ENCODE assay signal across 31 cellular contexts in genomic region chr10:77879710-77880109, GRCh38. TPM values are rescaled to one million over a fixed set of nuclear protein-coding genes. Genes with fewer than 3 reads are reported as not detected.
DNase-seq lines count a peak whose midpoint lies in the region; ATAC-seq and TF ChIP-seq lines count a peak whose summit lies in the region.
"Had no signal": no experiment of that assay in that cellular context is flagged by ENCODE, and none has a peak within 500 bp of the region (broad histone marks: within the 10 kb centered on the region; RNA-seq: fewer than 3 reads in every experiment).

No MANE protein-coding gene starts in this region.

- WGBS in endodermal cell (ENCODE audit: insufficient coverage in 1 of 2, insufficient read length in 1 of 2), 2 experiments = 81 to 82% methylated on average over 3 of the region's 3 CpGs

- H3K4me3 ChIP-seq in RWPE2 (ENCODE audit: severe bottlenecking) (no peak overlapping the region), endodermal cell (ENCODE audit: low read length) (no peak overlapping the region)
- H3K4me3 ChIP-seq: BLaER1 treated with 17β-estradiol and CSF1 and Interleukin-3, amounts not matched to agents 10 nM and 100 nM; lung; prostate gland; uterus had no signal

- peaks cover 42% of the 10 kb centered on the region for H3K4me1 Mint-ChIP-seq in endodermal cell
- peaks cover 33% of the 10 kb centered on the region for H3K4me1 Mint-ChIP-seq in progenitor cell of endocrine pancreas (ENCODE audit: low read depth)
- peaks cover 3% of the 10 kb centered on the region for H3K4me1 Mint-ChIP-seq in activated naive CD4-positive, alpha-beta T cell treated with anti-CD3 and anti-CD28 coated beads, Interleukin-2, amount 10 ng/mL, durations not matched to agents 7 days and 5 days

- ATAC-seq in RWPE2 (ENCODE audit: low read depth) (no peak), GM18870 (IDR thresholded peaks at IDR 0.05; ENCODE audit: unreplicated experiment) (no peak)
- ATAC-seq: activated T-cell treated with anti-CD3 and anti-CD28 coated beads, Interleukin-2, amount 50 U/mL, for 72 hours had no signal

- H3K9ac ChIP-seq in endodermal cell (ENCODE audit: extremely low read depth, low read length, poor library complexity, severe bottlenecking) = no peak overlapping the region
- H3K9ac ChIP-seq: BLaER1 treated with 17β-estradiol and CSF1 and Interleukin-3, amounts not matched to agents 10 nM and 100 nM had no signal

- no peak overlapping the region for H3K4me3 Mint-ChIP-seq in endodermal cell
- H3K4me3 Mint-ChIP-seq in progenitor cell of endocrine pancreas (ENCODE audit: low read depth) = no peak overlapping the region
- H3K4me3 Mint-ChIP-seq in activated naive CD4-positive, alpha-beta T cell treated with anti-CD3 and anti-CD28 coated beads, Interleukin-2, amount 10 ng/mL, durations not matched to agents 7 days and 5 days = no peak overlapping the region
- H3K4me3 Mint-ChIP-seq: activated CD4-positive, alpha-beta T cell treated with anti-CD3 and anti-CD28 coated beads, Interleukin-2, amount 10 ng/mL, durations not matched to agents 7 days and 5 days; activated naive CD4-positive, alpha-beta T cell treated with anti-CD3 and anti-CD28 coated beads for 36 hours; activated T-cell treated with anti-CD3 and anti-CD28 coated beads, Interleukin-2, amount 50 U/mL, for 72 hours; nephron progenitor cell had no signal

- CTCF ChIA-PET in activated naive CD4-positive, alpha-beta T cell treated with anti-CD3 and anti-CD28 coated beads, Interleukin-2, amount 10 ng/mL, durations not matched to agents 7 days and 5 days (lab: Charles Lee) = no interaction called here

- H3K27ac Mint-ChIP-seq in endodermal cell (peak overlapping the region; percentile 10), progenitor cell of endocrine pancreas (peak overlapping the region; percentile 32)
- no peak overlapping the region for H3K27ac Mint-ChIP-seq in activated naive CD4-positive, alpha-beta T cell treated with anti-CD3 and anti-CD28 coated beads, Interleukin-2, amount 10 ng/mL, durations not matched to agents 7 days and 5 days
- H3K27ac Mint-ChIP-seq: activated CD4-positive, alpha-beta T cell treated with anti-CD3 and anti-CD28 coated beads, Interleukin-2, amount 10 ng/mL, durations not matched to agents 7 days and 5 days; activated naive CD4-positive, alpha-beta T cell treated with anti-CD3 and anti-CD28 coated beads for 36 hours; activated T-cell treated with anti-CD3 and anti-CD28 coated beads, Interleukin-2, amount 50 U/mL, for 72 hours had no signal

- H3K36me3 ChIP-seq in RWPE2 (ENCODE audit: low read depth) = peaks cover 8% of the 10 kb centered on the region
- H3K36me3 ChIP-seq in endodermal cell (ENCODE audit: control insufficient read depth, insufficient read depth, low read length) = peaks cover 15% of the 10 kb centered on the region
- H3K36me3 ChIP-seq: prostate gland, uterus had no signal

- no peaks in the 10 kb centered on the region for H3K27me3 ChIP-seq in RWPE2 (ENCODE audit: insufficient read depth, poor library complexity, severe bottlenecking)
- no peaks in the 10 kb centered on the region for H3K27me3 ChIP-seq in endodermal cell (ENCODE audit: control insufficient read depth, insufficient read depth, low read length, poor library complexity, severe bottlenecking)
- H3K27me3 ChIP-seq: BLaER1 treated with 17β-estradiol and CSF1 and Interleukin-3, amounts not matched to agents 10 nM and 100 nM; uterus had no signal

- H3K4me1 ChIP-seq in RWPE2 (ENCODE audit: insufficient read depth, poor library complexity, severe bottlenecking) (peaks cover 22% of the 10 kb centered on the region), endodermal cell (ENCODE audit: control insufficient read depth, insufficient read depth, low read length) (peaks cover 13% of the 10 kb centered on the region)

- H3K27ac ChIP-seq in RWPE2 (ENCODE audit: poor library complexity, severe bottlenecking) = peak overlapping the region; percentile 55
- H3K27ac ChIP-seq in endodermal cell (ENCODE audit: low read depth, low read length) = peak overlapping the region; percentile 53
- H3K27ac ChIP-seq: BLaER1 treated with 17β-estradiol and CSF1 and Interleukin-3, amounts not matched to agents 10 nM and 100 nM; uterus had no signal

- no peak for TF ChIP-seq CTCF in RWPE2 (IDR thresholded peaks at IDR 0.05; ENCODE audit: poor library complexity, severe bottlenecking)
- no peak for TF ChIP-seq CTCF in endodermal cell (conservative IDR thresholded peaks at IDR 0.05)
- TF ChIP-seq CTCF in progenitor cell of endocrine pancreas (IDR thresholded peaks at IDR 0.05; ENCODE audit: unreplicated experiment) = no peak

- no peaks in the 10 kb centered on the region for H3K9me3 Mint-ChIP-seq in endodermal cell
- no peaks in the 10 kb centered on the region for H3K9me3 Mint-ChIP-seq in progenitor cell of endocrine pancreas (ENCODE audit: low read depth)
- H3K9me3 Mint-ChIP-seq in activated naive CD4-positive, alpha-beta T cell treated with anti-CD3 and anti-CD28 coated beads, Interleukin-2, amount 10 ng/mL, durations not matched to agents 7 days and 5 days = no peaks in the 10 kb centered on the region
- H3K9me3 Mint-ChIP-seq: activated CD4-positive, alpha-beta T cell treated with anti-CD3 and anti-CD28 coated beads, Interleukin-2, amount 10 ng/mL, durations not matched to agents 7 days and 5 days; activated naive CD4-positive, alpha-beta T cell treated with anti-CD3 and anti-CD28 coated beads for 36 hours; activated T-cell treated with anti-CD3 and anti-CD28 coated beads, Interleukin-2, amount 50 U/mL, for 72 hours; IgD-negative memory B cell; nephron progenitor cell had no signal

- DNase-seq in NCI-H1694 treated with DMSO at 0.1 percent for 48 hours (lab: John Stamatoyannopoulos, UW) (peak; percentile 48), RWPE2 (ENCODE audit: low spot score) (no peak), endodermal cell (peak; percentile 28), progenitor cell of endocrine pancreas (ENCODE audit: low spot score, unreplicated experiment) (no peak), HuH-7 (ENCODE audit: low spot score) (no peak), occipital lobe (lab: John Stamatoyannopoulos, UW) (no peak)
- no peak for DNase-seq in activated naive CD4-positive, alpha-beta T cell treated with anti-CD3 and anti-CD28 coated beads, Interleukin-2, amount 10 ng/mL, durations not matched to agents 7 days and 5 days
- DNase-seq: activated CD4-positive, alpha-beta T cell treated with anti-CD3 and anti-CD28 coated beads, Interleukin-2, amount 10 ng/mL, durations not matched to agents 7 days and 5 days; activated naive CD4-positive, alpha-beta T cell treated with anti-CD3 and anti-CD28 coated beads for 36 hours; activated T-cell treated with anti-CD3 and anti-CD28 coated beads, Interleukin-2, amount 50 U/mL, for 72 hours; amniotic stem cell; DMS79 treated with DMSO at 0.1 percent for 48 hours; effector CD4-positive, alpha-beta T cell; GF-D8; head of caudate nucleus; kidney glomerular epithelial cell; NCI-H1092 treated with DMSO at 0.1 percent for 48 hours; NCI-H2029; NCI-H226; nephron progenitor cell; OCI-M1; SHP77; stimulated activated naive CD4-positive, alpha-beta T cell treated with Interleukin-2 at 50 U/mL for 16 hours; SW 1271; T-helper 9 cell; uterus had no signal

- H3K36me3 Mint-ChIP-seq in endodermal cell (ENCODE audit: low read depth) (peaks cover 9% of the 10 kb centered on the region), progenitor cell of endocrine pancreas (ENCODE audit: insufficient read depth) (peaks cover 4% of the 10 kb centered on the region)
- H3K36me3 Mint-ChIP-seq in activated naive CD4-positive, alpha-beta T cell treated with anti-CD3 and anti-CD28 coated beads, Interleukin-2, amount 10 ng/mL, durations not matched to agents 7 days and 5 days = no peaks in the 10 kb centered on the region
- H3K36me3 Mint-ChIP-seq: IgD-negative memory B cell had no signal

- H3K9me3 ChIP-seq in RWPE2 (ENCODE audit: severe bottlenecking) (no peaks in the 10 kb centered on the region), endodermal cell (ENCODE audit: control insufficient read depth, low read length) (no peaks in the 10 kb centered on the region)
- H3K9me3 ChIP-seq: BLaER1 treated with 17β-estradiol and CSF1 and Interleukin-3, amounts not matched to agents 10 nM and 100 nM; prostate gland; uterus had no signal

- H3K27me3 Mint-ChIP-seq in endodermal cell (ENCODE audit: insufficient read depth) (no peaks in the 10 kb centered on the region), progenitor cell of endocrine pancreas (no peaks in the 10 kb centered on the region)
- H3K27me3 Mint-ChIP-seq in activated naive CD4-positive, alpha-beta T cell treated with anti-CD3 and anti-CD28 coated beads, Interleukin-2, amount 10 ng/mL, durations not matched to agents 7 days and 5 days = peaks cover 33% of the 10 kb centered on the region
- H3K27me3 Mint-ChIP-seq: activated CD4-positive, alpha-beta T cell treated with anti-CD3 and anti-CD28 coated beads, Interleukin-2, amount 10 ng/mL, durations not matched to agents 7 days and 5 days; IgD-negative memory B cell had no signal

RNA-seq across cellular contexts. Expression of gene DLG5, which starts 46.8 kb away (rescaled TPM):
- 10 to 100 TPM; 79.4 to 83.4 TPM for total RNA-seq in endodermal cell
- 55.8 TPM for polyA plus RNA-seq in endodermal cell (2013, experiment 1 of 2)
- polyA plus RNA-seq in endodermal cell (2013, experiment 2 of 2) = 53.5 TPM
- total RNA-seq in progenitor cell of endocrine pancreas = 132 and 149 TPM in 2 replicates
- total RNA-seq in occipital lobe = 34.0 TPM

Comparison
In these comparisons a context has a peak if more than half of its experiments do, and no peak if none do; other contexts are left out.
1. DNase-seq: peak in NCI-H1694 treated with DMSO at 0.1 percent for 48 hours (single experiment) and endodermal cell (single experiment); none in RWPE2 (single experiment), progenitor cell of endocrine pancreas (single experiment), HuH-7 (single experiment), activated naive CD4-positive, alpha-beta T cell treated with anti-CD3 and anti-CD28 coated beads, Interleukin-2, amount 10 ng/mL, durations not matched to agents 7 days and 5 days (single experiment) and occipital lobe (single experiment).